In the genomic region with DNA sequence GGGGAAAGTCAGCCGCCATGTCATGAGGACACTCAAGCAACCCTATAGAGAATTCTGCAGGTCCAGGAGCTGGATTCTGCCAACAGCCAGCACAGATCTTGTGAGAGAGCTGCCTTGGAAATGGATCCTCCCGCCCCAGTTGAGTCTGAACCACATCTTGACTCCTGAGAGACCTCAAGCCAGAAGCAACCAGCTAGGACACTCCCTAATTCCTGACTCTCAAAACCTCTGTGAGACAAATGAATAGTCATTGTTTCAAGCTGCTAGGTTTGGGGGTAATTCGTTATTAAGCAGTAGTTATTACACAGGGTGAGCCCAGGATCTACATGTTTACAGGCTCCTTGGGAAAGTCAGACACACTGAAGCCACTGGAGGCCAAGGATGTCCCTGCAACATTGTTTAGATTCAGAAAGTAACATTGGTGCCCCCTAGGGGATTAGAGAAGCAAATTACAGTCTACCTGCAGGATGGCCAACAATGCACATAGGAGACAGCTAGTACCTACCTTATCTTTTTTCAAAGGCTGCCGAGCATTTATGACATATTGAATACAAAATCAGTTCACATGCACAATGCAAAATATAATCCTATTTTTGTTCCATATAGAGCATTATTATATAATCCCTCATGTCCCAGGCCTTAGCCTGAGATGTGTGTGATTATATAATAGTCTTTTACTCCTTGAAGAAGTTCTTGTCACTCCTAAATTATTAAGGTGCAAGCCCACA, we compare ENCODE assay signal across 8 cellular contexts. TPM values are rescaled to one million over a fixed set of nuclear protein-coding genes. Genes with fewer than 3 reads are reported as not detected.
A peak's percentile ranks its signal among the peaks of the same experiment; 100 is the strongest.
DNase-seq lines count a peak whose midpoint lies in the region; ATAC-seq and TF ChIP-seq lines count a peak whose summit lies in the region.

No MANE protein-coding gene starts in this region.

- H3K9me3 ChIP-seq in MG63 (no peaks in the 10 kb centered on the region), esophagus muscularis mucosa (no peaks in the 10 kb centered on the region)

- H3K27me3 Mint-ChIP-seq in naive B cell = peaks cover 28 to 36% (median 31%) of the 10 kb centered on the region in 3 donors

- H3K4me3 ChIP-seq in GM12865 (ENCODE audit: low read depth, low read length) (no peak overlapping the region), MG63 (no peak overlapping the region), esophagus muscularis mucosa (no peak overlapping the region)

- H3K36me3 ChIP-seq in MG63 = no peaks in the 10 kb centered on the region
- no peaks in the 10 kb centered on the region for H3K36me3 ChIP-seq in esophagus muscularis mucosa

- no peak overlapping the region for H3K27ac Mint-ChIP-seq in naive B cell

- H3K27me3 ChIP-seq in MG63 (no peaks in the 10 kb centered on the region), esophagus muscularis mucosa (peaks cover 0 to 17% (median 2%) of the 10 kb centered on the region in 4 donors)

- in situ Hi-C loops in ACHN (cut with HindIII; ENCODE audit: low pct_ligation_motif_present, low pct_unique_long_range_greater_than_20kb, low sequenced_read_pairs) = no loop called here

- TF ChIP-seq EP300 in esophagus muscularis mucosa (IDR thresholded peaks at IDR 0.05) = no peak

- 53% methylated on average over 4 of the region's 4 CpGs for WGBS in esophagus muscularis mucosa

- no peak overlapping the region for H3K27ac ChIP-seq in esophagus muscularis mucosa (replicated peaks in 1 of 4)

- H3K4me1 Mint-ChIP-seq in naive B cell = no peaks in the 10 kb centered on the region

- H3K4me3 Mint-ChIP-seq in naive B cell = peak overlapping the region in 2 of 8 donors; percentile 4 to 37

- DNase-seq in ACHN (peak; percentile 77), GM12865 (ENCODE audit: low read depth) (peak; percentile 71), MG63 (peak; percentile 6), SHP77 (lab: John Stamatoyannopoulos, UW) (peak; percentile 50 to 72), esophagus muscularis mucosa (ENCODE audit: extremely low spot score) (no peak), naive B cell (peak; percentile 7)
- no peak for DNase-seq in effector CD8-positive, alpha-beta T cell (lab: John Stamatoyannopoulos, UW)

- TF ChIP-seq CTCF in GM12865 (IDR thresholded peaks at IDR 0.05; ENCODE audit: insufficient read depth, low read depth, low read length, missing control alignments) (peak; percentile 73), esophagus muscularis mucosa (IDR thresholded peaks at IDR 0.05) (peak; percentile 58 to 65 (median 61))

- intact Hi-C loops in esophagus muscularis mucosa (cut with DNase I) = loop anchor here (10.0 kb wide), 1 partner anchor 222 kb away; no protein-coding TSS in a partner anchor

- no peak for ATAC-seq in naive B cell (ENCODE audit: low read depth in 2 of 2)
- no peak for ATAC-seq in HG03442 (IDR thresholded peaks at IDR 0.05; ENCODE audit: unreplicated experiment)

- H3K4me1 ChIP-seq in esophagus muscularis mucosa = no peaks in the 10 kb centered on the region

- peaks cover 0 to 3% (median 1%) of the 10 kb centered on the region in 7 donors for H3K9me3 Mint-ChIP-seq in naive B cell

- no peaks in the 10 kb centered on the region for H3K36me3 Mint-ChIP-seq in naive B cell

- no peak for TF ChIP-seq POLR2A in esophagus muscularis mucosa (IDR thresholded peaks at IDR 0.05; ENCODE audit: low read depth)

RNA-seq across cellular contexts. Expression of a gene that starts 57.9 kb away (rescaled TPM):
- 0.62 and 1.6 TPM in 2 replicates for total RNA-seq in MG63 (2014; rRNA removed; shearing (Covaris generic); ENCODE audit: low replicate concordance)
- 1 to 10 TPM; 5.6 to 7.2 (median 6.5) TPM for total RNA-seq in esophagus muscularis mucosa
- polyA plus RNA-seq in naive B cell (ENCODE audit: low read depth in 6 of 6) = 1 to 10 TPM; 1.6 to 4.9 (median 3.1) TPM

Comparison
In these comparisons a context has a peak if more than half of its experiments do, and no peak if none do; other contexts are left out.
1. DNase-seq: peak in ACHN (single experiment), GM12865 (single experiment), MG63 (single experiment), SHP77 (2 of 2) and naive B cell (single experiment); none in esophagus muscularis mucosa (single experiment) and effector CD8-positive, alpha-beta T cell (single experiment).